In genomic region chr9:87863882-87864465, GRCh38 we compare ENCODE assay signal across 20 cellular contexts. TPM values are rescaled to one million over a fixed set of nuclear protein-coding genes. Genes with fewer than 3 reads are reported as not detected.
DNase-seq lines count a peak whose midpoint lies in the region; ATAC-seq, FAIRE-seq and TF ChIP-seq lines count a peak whose summit lies in the region.
"Had no signal": no experiment of that assay in that cellular context is flagged by ENCODE, and none has a peak within 500 bp of the region (broad histone marks: within the 10 kb centered on the region; RNA-seq: fewer than 3 reads in every experiment).

No MANE protein-coding gene starts in this region.

- H2BK5ac ChIP-seq in IMR-90 (ENCODE audit: low read depth, low read length, poor library complexity, severe bottlenecking) (peak overlapping the region; percentile 29), H1 (ENCODE audit: low read depth, low read length) (no peak overlapping the region)

- H3K27me3 ChIP-seq in IMR-90 (ENCODE audit: control insufficient read depth, insufficient read depth, low read length) (no peaks in the 10 kb centered on the region), H1 (replicated peaks in 1 of 4; ENCODE audit: control insufficient read depth in 3 of 4, extremely low read depth in 1 of 4, insufficient read depth in 3 of 4, low read length in 3 of 4) (no peaks in the 10 kb centered on the region; a peak in 2 of 7 replicates), small intestine (ENCODE audit: control insufficient read depth in 2 of 2, insufficient read depth in 2 of 2, low read length in 2 of 2) (no peaks in the 10 kb centered on the region), GM23248 (replicated peaks; ENCODE audit: insufficient read depth) (no peaks in the 10 kb centered on the region)
- H3K27me3 ChIP-seq: BLaER1 had no signal

- FAIRE-seq in H1 (lab: Jason Lieb, UNC) (no peak), small intestine (lab: Jason Lieb, UNC) (no peak)
- FAIRE-seq: GM12878, GM18507 had no signal

- TF ChIP-seq CTCF in IMR-90 (conservative IDR thresholded peaks at IDR 0.05; ENCODE audit: low read depth, low read length) = no peak
- no peak for TF ChIP-seq CTCF in H1 (IDR thresholded peaks at IDR 0.05; ENCODE audit: control extremely low read depth in 1 of 3, insufficient read depth in 1 of 3, low read depth in 1 of 3, low read length in 3 of 3)

- peak overlapping the region in 1 of 2 experiments; percentile 11; a peak in 2 of 4 replicates for H4K8ac ChIP-seq in IMR-90 (ENCODE audit: low read depth in 2 of 2, low read length in 2 of 2)
- H4K8ac ChIP-seq in H1 (ENCODE audit: extremely low read depth, insufficient read depth, low read length) = no peak overlapping the region

- no peaks in the 10 kb centered on the region for H4K20me1 ChIP-seq in IMR-90 (ENCODE audit: insufficient read depth, low read length)
- no peaks in the 10 kb centered on the region for H4K20me1 ChIP-seq in H1 (replicated peaks in 1 of 2; ENCODE audit: control insufficient read depth in 1 of 2, insufficient read depth in 2 of 2, low read length in 2 of 2)
- H4K20me1 ChIP-seq in GM23248 (ENCODE audit: insufficient read depth) = no peaks in the 10 kb centered on the region
- H4K20me1 ChIP-seq: BLaER1 had no signal

- H3K36me3 ChIP-seq in IMR-90 (ENCODE audit: control insufficient read depth, insufficient read depth, low read length) = no peaks in the 10 kb centered on the region
- H3K36me3 ChIP-seq in H1 (ENCODE audit: control insufficient read depth in 2 of 4, insufficient read depth in 4 of 4, low read length in 3 of 4) = no peaks in the 10 kb centered on the region
- no peaks in the 10 kb centered on the region for H3K36me3 ChIP-seq in small intestine (ENCODE audit: control insufficient read depth in 2 of 2, insufficient read depth in 2 of 2, low read length in 2 of 2)
- H3K36me3 ChIP-seq in GM23248 (ENCODE audit: low read depth) = no peaks in the 10 kb centered on the region
- H3K36me3 ChIP-seq: BLaER1, HAP-1 had no signal

- peak overlapping the region; percentile 16 for H2AFZ ChIP-seq in IMR-90 (replicated peaks; ENCODE audit: low read length, poor library complexity)
- peak overlapping the region; percentile 36; the same call in 1 of the 2 replicates for H2AFZ ChIP-seq in H1 (ENCODE audit: low read length)
- no peak overlapping the region for H2AFZ ChIP-seq in GM23248

- H2AK9ac ChIP-seq in IMR-90 (replicated peaks; ENCODE audit: low read depth, low read length, poor library complexity) = peak overlapping the region; percentile 3

- peak overlapping the region; percentile 5; the same call in 1 of the 2 replicates for H3K14ac ChIP-seq in IMR-90 (replicated peaks; ENCODE audit: low read depth, low read length)
- H3K14ac ChIP-seq in H1 (ENCODE audit: insufficient read length) = no peak overlapping the region

- H3K4me1 ChIP-seq in IMR-90 (ENCODE audit: control insufficient read depth, insufficient read depth, low read length) (peaks cover 19% of the 10 kb centered on the region), H1 (replicated peaks in 1 of 4; ENCODE audit: control insufficient read depth in 3 of 4, insufficient read depth in 4 of 4, low read length in 3 of 4) (peaks cover 0 to 5% (median 0%) of the 10 kb centered on the region in 4 experiments; a peak in 2 of 7 replicates), small intestine (ENCODE audit: control insufficient read depth in 2 of 2, insufficient read depth in 1 of 2, low read depth in 1 of 2, low read length in 1 of 2) (no peaks in the 10 kb centered on the region), GM23248 (ENCODE audit: insufficient read depth) (peaks cover 20% of the 10 kb centered on the region)
- H3K4me1 ChIP-seq: HAP-1 had no signal

- peaks cover 16% of the 10 kb centered on the region for H3K9me1 ChIP-seq in IMR-90 (ENCODE audit: insufficient read depth, low read length)

- TF ChIP-seq POLR2A in IMR-90 (IDR thresholded peaks at IDR 0.05; ENCODE audit: low read depth, low read length) (no peak), H1 (IDR thresholded peaks at IDR 0.05; ENCODE audit: control extremely low read depth in 1 of 2, low read depth in 2 of 2, low read length in 2 of 2) (no peak)

- peak overlapping the region; percentile 66; the same call in 1 of the 2 replicates for H3K4ac ChIP-seq in IMR-90 (ENCODE audit: low read depth, low read length)
- H3K4ac ChIP-seq in H1 (replicated peaks; ENCODE audit: insufficient read length, low read depth, low read length) = no peak overlapping the region

- no peaks in the 10 kb centered on the region for H3K9me2 ChIP-seq in GM23248 (ENCODE audit: insufficient read depth)

- POLR2A ChIA-PET in IMR-90 (lab: Charles Lee; ENCODE audit: unreplicated experiment) (no interaction called here), H1 (lab: Charles Lee; ENCODE audit: partially characterized antibody) (no interaction called here)

- H3K9ac ChIP-seq in IMR-90 (ENCODE audit: low read depth, low read length) (no peak overlapping the region), H1 (replicated peaks in 1 of 4; ENCODE audit: extremely low read depth in 1 of 4, low read depth in 3 of 4, low read length in 3 of 4) (no peak overlapping the region), GM23248 (no peak overlapping the region)
- H3K9ac ChIP-seq: BLaER1 had no signal

- H4K91ac ChIP-seq in IMR-90 (ENCODE audit: insufficient read depth, low read depth, low read length) (peak overlapping the region; percentile 50; the same call in 1 of the 2 replicates), H1 (replicated peaks; ENCODE audit: insufficient read length, low read length) (no peak overlapping the region)

- peaks cover 24% of the 10 kb centered on the region for H3F3A ChIP-seq in GM23248 (ENCODE audit: insufficient read depth)

- peaks cover 2% of the 10 kb centered on the region; the same call in 1 of the 2 replicates for H3K9me3 ChIP-seq in IMR-90 (ENCODE audit: control insufficient read depth, insufficient read depth, low read length)
- peaks cover 0 to 4% of the 10 kb centered on the region in 2 experiments; a peak in 1 of 4 replicates for H3K9me3 ChIP-seq in H1 (ENCODE audit: insufficient read depth in 2 of 2, low read depth in 1 of 2, low read length in 1 of 2)
- H3K9me3 ChIP-seq in small intestine (ENCODE audit: control insufficient read depth, low read depth) = no peaks in the 10 kb centered on the region
- no peaks in the 10 kb centered on the region for H3K9me3 ChIP-seq in GM23248 (ENCODE audit: low read depth)
- H3K9me3 ChIP-seq: Caco-2, HAP-1 had no signal

- no peak for DNase-seq in IMR-90
- no peak for DNase-seq in H1 (ENCODE audit: low read depth in 1 of 2, low spot score in 2 of 2)
- no peak for DNase-seq in left colon
- DNase-seq in small intestine = peak; percentile 63
- no peak for DNase-seq in stimulated activated CD4-positive, alpha-beta T cell treated with anti-CD3 and anti-CD28 coated beads, Interleukin-2, amount 100 ng/mL, for 24 hours
- no peak for DNase-seq in GM23248
- no peak for DNase-seq in stimulated activated naive CD4-positive, alpha-beta T cell treated with Interleukin-2 at 50 U/mL for 16 hours (lab: John Stamatoyannopoulos, UW)
- DNase-seq: AML-193; Caco-2; CD8-positive, alpha-beta memory T cell; DMS79; GOT3; KBM-7 had no signal

- H4K5ac ChIP-seq in IMR-90 (ENCODE audit: low read depth, low read length) (no peak overlapping the region), H1 (ENCODE audit: insufficient read length, low read depth, low read length) (no peak overlapping the region)

- H3K4me2 ChIP-seq in IMR-90 (ENCODE audit: low read depth, low read length) = no peak overlapping the region
- 0 out of 4 replicates have a peak overlapping the region, but pooled peaks of 1 of the 2 experiments have one; percentile 2 for H3K4me2 ChIP-seq in H1 (ENCODE audit: insufficient read depth in 1 of 2, low read depth in 2 of 2, low read length in 2 of 2)
- no peak overlapping the region for H3K4me2 ChIP-seq in GM23248 (ENCODE audit: unreplicated experiment)
- H3K4me2 ChIP-seq: BLaER1 had no signal

- H3K4me3 ChIP-seq in IMR-90 (ENCODE audit: insufficient read depth, low read depth, low read length) (no peak overlapping the region), H1 (ENCODE audit: extremely low read depth in 1 of 4, insufficient read depth in 2 of 4, low read depth in 3 of 4, low read length in 4 of 4) (no peak overlapping the region), small intestine (ENCODE audit: low read depth in 1 of 2, low read length in 2 of 2) (no peak overlapping the region), GM23248 (no peak overlapping the region)
- H3K4me3 ChIP-seq: BLaER1, GM12878, HAP-1 had no signal

- dilution Hi-C loops in IMR-90 (cut with HindIII; ENCODE audit: low sequenced_read_pairs, unreplicated experiment) = no loop called here

- H2BK15ac ChIP-seq in IMR-90 (ENCODE audit: low read depth, low read length) = no peak overlapping the region
- no peak overlapping the region for H2BK15ac ChIP-seq in H1 (ENCODE audit: low read length)

- H2BK120ac ChIP-seq in IMR-90 (ENCODE audit: low read depth, low read length) = peak overlapping the region; percentile 57; the same call in 1 of the 2 replicates
- H2BK120ac ChIP-seq in H1 (replicated peaks; ENCODE audit: low read depth, low read length) = no peak overlapping the region

- CTCF ChIA-PET in IMR-90 (lab: Yijun Ruan, JAX) (no interaction called here), H1 (lab: Charles Lee; ENCODE audit: partially characterized antibody) (interaction anchor here (1.0 to 1.7 kb wide), 4 partner anchors 10 to 39 kb away, joined by 3 to 4 read pairs (median 4); no protein-coding TSS in a partner anchor)

- peak overlapping the region; percentile 67 for H2BK20ac ChIP-seq in IMR-90 (ENCODE audit: low read depth, low read length)
- H2BK20ac ChIP-seq in H1 (ENCODE audit: low read length) = no peak overlapping the region

- 100% methylated on average over 1 of the region's 6 CpGs; no CpG with 5 or more reads in 1 of the 2 experiments for WGBS in IMR-90 (ENCODE audit: extremely low coverage in 2 of 2, insufficient read length in 1 of 2), 2 experiments
- 90% methylated on average over 6 of the region's 6 CpGs; no CpG with 5 or more reads in 1 of the 2 experiments for WGBS in H1 (ENCODE audit: extremely low coverage in 1 of 2, insufficient coverage in 1 of 2, insufficient read length in 1 of 2, insufficient replicate concordance in 2 of 2, low coverage in 1 of 2, low lambda C conversion rate in 2 of 2, missing lambda C conversion rate in 1 of 2), 2 experiments
- 52 to 72% (median 57%) methylated on average over 6 of the region's 6 CpGs for WGBS in small intestine, 3 donors
- 59 to 65% methylated on average over 6 of the region's 6 CpGs for WGBS in GM23248 (ENCODE audit: low coverage in 1 of 2, low lambda C conversion rate in 2 of 2, missing lambda C conversion rate in 2 of 2), 2 experiments

- H3K18ac ChIP-seq in IMR-90 (ENCODE audit: low read depth, low read length) = peak overlapping the region; percentile 37; the same call in 1 of the 2 replicates
- no peak overlapping the region for H3K18ac ChIP-seq in H1 (ENCODE audit: extremely low read depth, low read length)

- no peak for TF ChIP-seq EP300 in H1 (IDR thresholded peaks at IDR 0.05; ENCODE audit: borderline replicate concordance in 1 of 2, low read depth in 2 of 2, low read length in 2 of 2)

- intact Hi-C loops in IMR-90 (cut with micrococcal nuclease) = no loop called here
- intact Hi-C loops in left colon (cut with DNase I, micrococcal nuclease) = no loop called here

- no peaks in the 10 kb centered on the region for H3K79me1 ChIP-seq in IMR-90 (ENCODE audit: low read depth in 1 of 2, low read length in 2 of 2)
- H3K79me1 ChIP-seq in H1 (ENCODE audit: low read depth, low read length) = no peaks in the 10 kb centered on the region

- H3K56ac ChIP-seq in IMR-90 (ENCODE audit: extremely low read depth, insufficient read depth, low read length) (no peak overlapping the region), H1 (replicated peaks; ENCODE audit: insufficient read length, low read depth, low read length) (no peak overlapping the region)

- no peak overlapping the region for H2BK12ac ChIP-seq in H1 (ENCODE audit: low read depth, low read length)

- H3K79me2 ChIP-seq in H1 (ENCODE audit: control insufficient read depth in 1 of 2, insufficient read depth in 2 of 2, low read length in 2 of 2) = no peaks in the 10 kb centered on the region
- no peaks in the 10 kb centered on the region for H3K79me2 ChIP-seq in GM23248 (ENCODE audit: insufficient read depth)

- BruUV-seq in IMR-90 (replicated peaks; lab: Mats Ljungman, UMichigan) = no TSS peak

- in situ Hi-C loops in IMR-90 (cut with MboI; ENCODE audit: low sequenced_read_pairs) (no loop called here), GM23248 (cut with MboI) (no loop called here)

- TF ChIP-seq RAD21 in IMR-90 (IDR thresholded peaks at IDR 0.05; ENCODE audit: low read length) (no peak), H1 (IDR thresholded peaks at IDR 0.05 in 1 of 2, conservative IDR thresholded peaks at IDR 0.05 in 1 of 2; ENCODE audit: low read depth in 2 of 2, low read length in 2 of 2) (no peak)

- H3K23me2 ChIP-seq in H1 (ENCODE audit: low read depth, low read length) = no peaks in the 10 kb centered on the region

- no peak overlapping the region for H3K27ac ChIP-seq in IMR-90 (ENCODE audit: insufficient read depth, low read length)
- no peak overlapping the region for H3K27ac ChIP-seq in H1 (ENCODE audit: low read depth, low read length)
- H3K27ac ChIP-seq in small intestine (ENCODE audit: low read depth in 1 of 2, low read length in 1 of 2) = no peak overlapping the region
- H3K27ac ChIP-seq in GM23248 = no peak overlapping the region
- H3K27ac ChIP-seq: BLaER1, HL-60 had no signal

- H2AK5ac ChIP-seq in IMR-90 (ENCODE audit: low read depth, low read length) (peak overlapping the region; percentile 53), H1 (ENCODE audit: low read depth, low read length) (no peak overlapping the region; the same call in 1 of the 2 replicates)

- H3K23ac ChIP-seq in IMR-90 (ENCODE audit: low read depth, low read length) (0 out of 2 replicates have a peak overlapping the region, but pooled peaks have one; percentile 46), H1 (ENCODE audit: insufficient read length) (no peak overlapping the region)

- ATAC-seq in IMR-90 (ENCODE audit: low read depth) = no peak
- peak; percentile 17 for ATAC-seq in left colon
- ATAC-seq: GM12878 had no signal

RNA-seq across cellular contexts. Expression of gene SPATA31E1, which starts 18.7 kb away (rescaled TPM):
- not detected in 2 replicates for total RNA-seq in IMR-90 (2012; rRNA removed)
- polyA plus RNA-seq in IMR-90 (2012; rRNA removed) = 0.03 and 0.04 TPM in 2 replicates
- polyA plus RNA-seq in IMR-90 (2012; cell fraction: cytosol; rRNA removed) = 0.02 TPM in 1 of 2 replicates, not detected in the other
- polyA plus RNA-seq in IMR-90 (2012; cell fraction: nucleus; rRNA removed; ENCODE audit: low replicate concordance) = 0.19 and 0.20 TPM in 2 replicates
- total RNA-seq in H1 (2021; fragmentation: NEBNext Ultra II Directional; extraction: Animal tissue kit (Norgen Biotek cat#: 25700)) = 0.09 TPM in 1 of 2 replicates, not detected in the other
- polyA plus RNA-seq in H1 (2011; rRNA removed) = 0.05 and 0.09 TPM in 2 replicates
- polyA plus RNA-seq in H1 (2011; cell fraction: cytosol; rRNA removed) = 0.08 TPM
- polyA plus RNA-seq in H1 (2011; cell fraction: nucleus; rRNA removed) = 0.24 TPM
- polyA plus RNA-seq in H1 (2012, experiment 1 of 2) = 0.08 to 0.14 TPM (median 0.08 TPM) in 3 of 4 replicates, not detected in the other
- polyA plus RNA-seq in H1 (2012, experiment 2 of 2) = 0.04 TPM
- 0.08 TPM for polyA plus RNA-seq in H1 (2013, experiment 1 of 2)
- 0.06 TPM for polyA plus RNA-seq in H1 (2013, experiment 2 of 2)
- polyA minus RNA-seq in H1 (2011; rRNA and poly(A)+ RNA removed) = 0.22 and 0.32 TPM in 2 replicates
- polyA minus RNA-seq in H1 (2011; cell fraction: cytosol; rRNA and poly(A)+ RNA removed) = not detected
- 0.60 TPM for polyA minus RNA-seq in H1 (2011; cell fraction: nucleus; rRNA and poly(A)+ RNA removed)
- total RNA-seq in left colon = not detected
- polyA plus RNA-seq in small intestine = not detected
- total RNA-seq in GM23248 (2014; rRNA removed; shearing (Covaris generic)) = not detected in 2 replicates
- not detected in 2 replicates for polyA plus RNA-seq in GM23248 (2016; fragmentation: Nextera tagmentation; extraction: Ambion mirVana)
- total RNA-seq: A673; Caco-2; CD8-positive, alpha-beta memory T cell; G401; GM12878 had no signal
- polyA plus RNA-seq: CD8-positive, alpha-beta memory T cell; GM12878 had no signal

RNA-seq across cellular contexts. Expression of gene SPATA31C1, which starts 53.8 kb away (rescaled TPM):
- total RNA-seq in IMR-90 (2012; rRNA removed) (not detected in 2 replicates), left colon (not detected)
- polyA plus RNA-seq in IMR-90 (2012; rRNA removed) (not detected in 2 replicates), H1 (2011; rRNA removed) (0.15 and 0.19 TPM in 2 replicates), small intestine (not detected), GM23248 (2016; fragmentation: Nextera tagmentation; extraction: Ambion mirVana) (not detected in 2 replicates)
- polyA plus RNA-seq in IMR-90 (2012; cell fraction: cytosol; rRNA removed) = not detected in 2 replicates
- not detected in 2 replicates for polyA plus RNA-seq in IMR-90 (2012; cell fraction: nucleus; rRNA removed; ENCODE audit: low replicate concordance)
- total RNA-seq in H1 (2021; fragmentation: NEBNext Ultra II Directional; extraction: Animal tissue kit (Norgen Biotek cat#: 25700)) = 0.11 TPM in 1 of 2 replicates, not detected in the other
- 0.16 TPM for polyA plus RNA-seq in H1 (2011; cell fraction: cytosol; rRNA removed)
- polyA plus RNA-seq in H1 (2011; cell fraction: nucleus; rRNA removed) = 0.24 TPM
- 0.17 to 0.35 TPM (median 0.26 TPM) in 4 replicates for polyA plus RNA-seq in H1 (2012, experiment 1 of 2)
- polyA plus RNA-seq in H1 (2012, experiment 2 of 2) = 0.16 TPM
- polyA plus RNA-seq in H1 (2013, experiment 1 of 2) = 0.10 TPM
- polyA plus RNA-seq in H1 (2013, experiment 2 of 2) = 0.13 TPM
- 0.17 and 0.28 TPM in 2 replicates for polyA minus RNA-seq in H1 (2011; rRNA and poly(A)+ RNA removed)
- polyA minus RNA-seq in H1 (2011; cell fraction: cytosol; rRNA and poly(A)+ RNA removed) = 0.29 TPM
- 0.40 TPM for polyA minus RNA-seq in H1 (2011; cell fraction: nucleus; rRNA and poly(A)+ RNA removed)
- total RNA-seq in GM23248 (2014; rRNA removed; shearing (Covaris generic)) = not detected in 2 replicates
- total RNA-seq: A673; Caco-2; CD8-positive, alpha-beta memory T cell; G401; GM12878 had no signal
- polyA plus RNA-seq: CD8-positive, alpha-beta memory T cell; GM12878 had no signal
